24 cellular contexts compared by ENCODE assay signal in the genomic region with DNA sequence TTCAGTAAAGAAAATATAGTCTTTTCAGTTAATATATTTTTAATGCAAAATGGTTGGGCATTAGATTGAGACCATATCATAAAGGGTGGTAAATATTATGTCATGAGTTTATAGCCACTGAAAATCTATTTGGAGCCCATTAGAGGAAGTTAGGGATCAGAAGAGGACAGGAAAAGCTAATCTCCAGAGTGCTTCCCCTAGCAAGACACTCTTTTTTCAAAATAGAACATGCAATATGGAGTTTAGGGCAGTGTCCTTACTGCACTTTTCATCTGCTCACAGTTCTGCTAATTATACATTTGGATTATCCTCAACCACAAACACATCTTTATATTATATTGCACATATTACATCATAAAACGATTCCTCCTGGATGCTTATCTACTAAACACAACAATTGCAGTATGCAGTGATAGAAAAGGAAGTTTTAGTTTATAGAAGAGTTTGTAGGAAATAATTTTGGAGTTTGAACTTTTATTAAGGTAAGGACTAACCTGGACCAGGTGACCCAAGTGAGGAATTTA.
"Had no signal": no experiment of that assay in that cellular context is flagged by ENCODE, and none has a peak within 500 bp of the region (broad histone marks: within the 10 kb centered on the region; RNA-seq: fewer than 3 reads in every experiment).

No MANE protein-coding gene starts in this region.

- H3K9me3 ChIP-seq: ascending aorta, lower lobe of right lung, tibial artery had no signal

- H3K27me3 Mint-ChIP-seq: activated CD4-positive, alpha-beta T cell treated with anti-CD3 and anti-CD28 coated beads for 36 hours; activated T-cell treated with anti-CD3 and anti-CD28 coated beads, Interleukin-2, amount 50 U/mL, for 24 hours; activated T-helper 17 cell treated with anti-CD3 and anti-CD28 coated beads, Interleukin-2, amount 50 U/mL, for 72 hours; naive thymus-derived CD4-positive, alpha-beta T cell; progenitor cell of endocrine pancreas; stimulated activated naive CD8-positive, alpha-beta T cell treated with anti-CD3 and anti-CD28 coated beads, Interleukin-15, amount 100 ng/mL, for 72 hours; T-helper 17 cell had no signal

- DNase-seq: activated CD4-positive, alpha-beta T cell treated with anti-CD3 and anti-CD28 coated beads for 36 hours; activated CD4-positive, alpha-beta T cell treated with anti-CD3 and anti-CD28 coated beads, Interleukin-2, amount 50 U/mL, for 4 hours; activated CD8-positive, alpha-beta memory T cell treated with anti-CD3 and anti-CD28 coated beads for 24 hours; activated CD8-positive, alpha-beta memory T cell treated with anti-CD3 and anti-CD28 coated beads, Interleukin-2, amount 50 U/mL, for 4 hours; activated T-cell treated with anti-CD3 and anti-CD28 coated beads, Interleukin-2, amount 50 U/mL, for 24 hours; brain microvascular endothelial cell; central memory CD4-positive, alpha-beta T cell; effector memory CD4-positive, alpha-beta T cell; foreskin melanocyte; kidney; lower lobe of right lung; mesendoderm; naive thymus-derived CD4-positive, alpha-beta T cell; retina; stimulated activated CD4-positive, alpha-beta T cell treated with anti-CD3 and anti-CD28 coated beads, Interleukin-12 subunit alpha, Interleukin-12 subunit beta, amount 100 ng/mL, for 4 hours; stimulated activated naive CD8-positive, alpha-beta T cell treated with anti-CD3 and anti-CD28 coated beads, Interleukin-15, amount 100 ng/mL, for 72 hours; T-helper 17 cell; tibial artery had no signal

- H3K4me3 ChIP-seq: ascending aorta, lower lobe of right lung, tibial artery had no signal

- H3K4me1 ChIP-seq: ascending aorta, lower lobe of right lung had no signal

- H3K27ac ChIP-seq: ascending aorta, brain microvascular endothelial cell, lower lobe of right lung, tibial artery had no signal

- H3K9me3 Mint-ChIP-seq: activated naive CD4-positive, alpha-beta T cell treated with anti-CD3 and anti-CD28 coated beads, Interleukin-2, amount 50 U/mL, for 72 hours; activated T-cell treated with anti-CD3 and anti-CD28 coated beads, Interleukin-2, amount 50 U/mL, for 24 hours; activated T-helper 17 cell treated with anti-CD3 and anti-CD28 coated beads, Interleukin-2, amount 50 U/mL, for 72 hours; naive thymus-derived CD4-positive, alpha-beta T cell; WTC11 had no signal

- H3K27me3 ChIP-seq: ascending aorta, brain microvascular endothelial cell, tibial artery had no signal

- H3K36me3 ChIP-seq: brain microvascular endothelial cell, lower lobe of right lung had no signal

- H3K36me3 Mint-ChIP-seq: WTC11 had no signal

- H3K27ac Mint-ChIP-seq: activated CD4-positive, alpha-beta T cell treated with anti-CD3 and anti-CD28 coated beads for 36 hours; activated naive CD4-positive, alpha-beta T cell treated with anti-CD3 and anti-CD28 coated beads, Interleukin-2, amount 50 U/mL, for 72 hours; activated T-cell treated with anti-CD3 and anti-CD28 coated beads, Interleukin-2, amount 50 U/mL, for 24 hours; activated T-helper 17 cell treated with anti-CD3 and anti-CD28 coated beads, Interleukin-2, amount 50 U/mL, for 72 hours; naive thymus-derived CD4-positive, alpha-beta T cell; progenitor cell of endocrine pancreas; stimulated activated effector memory CD8-positive, alpha-beta T cell treated with anti-CD3 and anti-CD28 coated beads, Interleukin-12 subunit alpha, Interleukin-12 subunit beta, amount 100 ng/mL, for 72 hours; T-helper 17 cell; WTC11 had no signal

- H3K4me3 Mint-ChIP-seq: activated CD4-positive, alpha-beta T cell treated with anti-CD3 and anti-CD28 coated beads for 36 hours; activated T-cell treated with anti-CD3 and anti-CD28 coated beads, Interleukin-2, amount 50 U/mL, for 24 hours; activated T-helper 17 cell treated with anti-CD3 and anti-CD28 coated beads, Interleukin-2, amount 50 U/mL, for 72 hours; naive thymus-derived CD4-positive, alpha-beta T cell; stimulated activated effector memory CD8-positive, alpha-beta T cell treated with anti-CD3 and anti-CD28 coated beads, Interleukin-12 subunit alpha, Interleukin-12 subunit beta, amount 100 ng/mL, for 72 hours; stimulated activated naive CD8-positive, alpha-beta T cell treated with anti-CD3 and anti-CD28 coated beads, Interleukin-15, amount 100 ng/mL, for 72 hours; T-helper 17 cell; WTC11 had no signal

- H3K4me1 Mint-ChIP-seq: activated T-helper 17 cell treated with anti-CD3 and anti-CD28 coated beads, Interleukin-2, amount 50 U/mL, for 72 hours had no signal
